10 cellular contexts compared by ENCODE assay signal in the genomic region with DNA sequence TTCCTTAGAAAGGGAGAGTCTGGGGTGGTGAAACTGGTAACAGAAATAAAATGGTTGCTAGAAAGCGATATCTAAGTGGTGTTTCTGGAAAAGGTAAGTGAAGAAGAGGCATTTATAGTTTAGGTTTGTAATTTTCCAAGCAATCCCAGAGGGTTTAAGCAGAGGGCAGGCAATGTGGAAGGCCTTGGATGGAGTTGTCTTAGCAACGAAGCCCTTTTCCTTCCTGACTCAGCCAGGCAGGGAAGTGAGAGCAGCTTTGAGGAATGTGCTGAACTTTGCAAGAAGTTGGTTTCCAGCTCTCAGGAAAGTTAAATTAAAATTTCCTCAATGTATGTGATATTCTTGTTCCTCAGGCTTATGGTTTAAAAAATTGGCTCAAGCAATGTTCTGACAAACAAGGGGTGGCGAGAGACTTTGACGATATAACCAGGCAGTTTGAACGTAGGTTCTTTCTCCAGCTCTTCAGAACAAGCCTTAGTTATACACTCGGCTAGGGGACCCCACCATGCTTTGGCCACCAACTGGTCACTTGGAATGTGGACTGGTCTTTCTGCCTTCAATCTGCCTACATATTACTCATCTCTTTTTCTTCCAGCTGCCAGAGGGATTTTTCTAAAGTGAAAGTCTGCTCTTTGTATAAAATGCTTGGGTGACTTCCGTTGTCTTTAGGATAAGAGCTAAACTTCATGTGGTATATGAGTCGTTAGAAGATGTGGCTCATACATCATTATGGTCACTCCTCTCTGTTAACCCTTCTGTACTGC.
DNase-seq lines count a peak whose midpoint lies in the region; ATAC-seq and TF ChIP-seq lines count a peak whose summit lies in the region.
"Had no signal": no experiment of that assay in that cellular context is flagged by ENCODE, and none has a peak within 500 bp of the region (broad histone marks: within the 10 kb centered on the region; RNA-seq: fewer than 3 reads in every experiment).

No MANE protein-coding gene starts in this region.

- no peaks in the 10 kb centered on the region for H3K4me1 ChIP-seq in hepatocyte (ENCODE audit: insufficient read depth)
- peaks cover 4% of the 10 kb centered on the region for H3K4me1 ChIP-seq in smooth muscle cell (ENCODE audit: low read depth)
- no peaks in the 10 kb centered on the region for H3K4me1 ChIP-seq in colonic mucosa

- peaks cover 9% of the 10 kb centered on the region for H3F3A ChIP-seq in smooth muscle cell (ENCODE audit: low read depth)

- no peaks in the 10 kb centered on the region for H4K20me1 ChIP-seq in hepatocyte (ENCODE audit: insufficient read depth, poor library complexity, severe bottlenecking)
- no peaks in the 10 kb centered on the region for H4K20me1 ChIP-seq in smooth muscle cell (ENCODE audit: low read depth)

- H3K27me3 ChIP-seq in brain microvascular endothelial cell (replicated peaks) (no peaks in the 10 kb centered on the region), hepatocyte (no peaks in the 10 kb centered on the region), smooth muscle cell (ENCODE audit: low read depth) (no peaks in the 10 kb centered on the region), colonic mucosa (no peaks in the 10 kb centered on the region)

- WGBS in hepatocyte (ENCODE audit: low lambda C conversion rate, missing lambda C conversion rate): 71% methylated on average over 8 of the region's 8 CpGs
- whole genome bisulfite sequencing in smooth muscle cell (ENCODE audit: low lambda C conversion rate): 45% methylated on average over 8 of the region's 8 CpGs

- in situ Hi-C loops in brain microvascular endothelial cell (cut with HindIII; ENCODE audit: low pct_ligation_motif_present, low sequenced_read_pairs): no loop called here

- H3K27me3 Mint-ChIP-seq in HFFc6 (ENCODE audit: insufficient read depth) (peaks cover 4% of the 10 kb centered on the region), glutamatergic neuron (ENCODE audit: unreplicated experiment) (no peaks in the 10 kb centered on the region)

- H3K79me2 ChIP-seq in hepatocyte: no peaks in the 10 kb centered on the region
- no peaks in the 10 kb centered on the region for H3K79me2 ChIP-seq in smooth muscle cell (ENCODE audit: low read depth)

- H3K4me2 ChIP-seq in hepatocyte (no peak overlapping the region), smooth muscle cell (peak overlapping the region; percentile 54)

- H3K36me3 ChIP-seq in brain microvascular endothelial cell (replicated peaks) (no peaks in the 10 kb centered on the region), hepatocyte (replicated peaks; ENCODE audit: insufficient read depth, low read depth) (no peaks in the 10 kb centered on the region), smooth muscle cell (ENCODE audit: low read depth) (no peaks in the 10 kb centered on the region), colonic mucosa (no peaks in the 10 kb centered on the region)

- H2AFZ ChIP-seq in hepatocyte (peak overlapping the region; percentile 7), smooth muscle cell (ENCODE audit: low read depth) (peak overlapping the region; percentile 33)

- intact Hi-C loops in colonic mucosa (cut with DNase I): no loop called here

- H3K9me2 ChIP-seq in hepatocyte (replicated peaks; ENCODE audit: insufficient read depth): no peaks in the 10 kb centered on the region

- H3K4me3 Mint-ChIP-seq in HFFc6 (peak overlapping the region; percentile 72), glutamatergic neuron (ENCODE audit: unreplicated experiment) (no peak overlapping the region)

- H3K36me3 Mint-ChIP-seq in HFFc6 (ENCODE audit: low read depth) (no peaks in the 10 kb centered on the region), glutamatergic neuron (ENCODE audit: unreplicated experiment) (no peaks in the 10 kb centered on the region)

- ATAC-seq in GM21367 (IDR thresholded peaks at IDR 0.05; ENCODE audit: unreplicated experiment): no peak
- ATAC-seq: mucosa of descending colon had no signal

- H3K9me3 Mint-ChIP-seq in HFFc6 (no peaks in the 10 kb centered on the region), glutamatergic neuron (ENCODE audit: unreplicated experiment) (no peaks in the 10 kb centered on the region)

- H3K9me3 ChIP-seq in hepatocyte (ENCODE audit: low read depth) (no peaks in the 10 kb centered on the region), smooth muscle cell (replicated peaks; ENCODE audit: low read depth) (no peaks in the 10 kb centered on the region), colonic mucosa (no peaks in the 10 kb centered on the region)
- H3K9me3 ChIP-seq: mucosa of descending colon had no signal

- H3K27ac ChIP-seq in brain microvascular endothelial cell (peak overlapping the region; percentile 76), hepatocyte (peak overlapping the region; percentile 70), smooth muscle cell (ENCODE audit: low read depth) (peak overlapping the region; percentile 94), colonic mucosa (no peak overlapping the region)

- no peak for TF ChIP-seq CTCF in HFFc6 (IDR thresholded peaks at IDR 0.05)
- no peak for TF ChIP-seq CTCF in brain microvascular endothelial cell (IDR thresholded peaks at IDR 0.05; ENCODE audit: low read depth, low read length, missing control alignments)
- TF ChIP-seq CTCF in hepatocyte (IDR thresholded peaks at IDR 0.05; ENCODE audit: poor library complexity): no peak
- TF ChIP-seq CTCF in smooth muscle cell (IDR thresholded peaks at IDR 0.05; ENCODE audit: borderline replicate concordance, insufficient read depth, poor library complexity, severe bottlenecking): no peak
- TF ChIP-seq CTCF in glutamatergic neuron (IDR thresholded peaks at IDR 0.05; ENCODE audit: partially characterized antibody, unreplicated experiment): no peak
- no peak for TF ChIP-seq CTCF in colonic mucosa (IDR thresholded peaks at IDR 0.05)

- peak overlapping the region; percentile 51 for H3K9ac ChIP-seq in smooth muscle cell (ENCODE audit: low read depth)
- H3K9ac ChIP-seq in colonic mucosa (ENCODE audit: low read depth in 2 of 2, low read length in 2 of 2): no peak overlapping the region

- peaks cover 22% of the 10 kb centered on the region for H3K4me1 Mint-ChIP-seq in HFFc6 (ENCODE audit: low read depth)
- no peaks in the 10 kb centered on the region for H3K4me1 Mint-ChIP-seq in glutamatergic neuron (ENCODE audit: low read depth, unreplicated experiment)

- peak overlapping the region; percentile 20 for H3K4me3 ChIP-seq in brain microvascular endothelial cell (ENCODE audit: low read depth, low read length)
- no peak overlapping the region for H3K4me3 ChIP-seq in hepatocyte
- H3K4me3 ChIP-seq in smooth muscle cell: no peak overlapping the region
- H3K4me3 ChIP-seq in colonic mucosa: no peak overlapping the region
- H3K4me3 ChIP-seq: mucosa of descending colon had no signal

- DNase-seq in HFFc6 (peak; percentile 83), brain microvascular endothelial cell (peak; percentile 82), hepatocyte (ENCODE audit: low spot score) (peak; percentile 49), smooth muscle cell (lab: John Stamatoyannopoulos, UW; ENCODE audit: unreplicated experiment) (no peak), glutamatergic neuron (no peak), colonic mucosa (no peak), NCI-H2227 treated with DMSO at 0.1 percent for 48 hours (lab: John Stamatoyannopoulos, UW) (no peak)
- DNase-seq: caudate nucleus, mucosa of descending colon had no signal

- H3K27ac Mint-ChIP-seq in HFFc6 (peak overlapping the region; percentile 94), glutamatergic neuron (ENCODE audit: unreplicated experiment) (no peak overlapping the region)

Comparison
In these comparisons a context has a peak if more than half of its experiments do, and no peak if none do; other contexts are left out.
1. DNase-seq: peak in HFFc6 (single experiment), brain microvascular endothelial cell (single experiment) and hepatocyte (single experiment); none in smooth muscle cell (single experiment), glutamatergic neuron (single experiment), colonic mucosa (single experiment) and NCI-H2227 treated with DMSO at 0.1 percent for 48 hours (single experiment).